In genomic region chr9:3244963-3245653, GRCh38 we compare ENCODE assay signal across 11 cellular contexts.
DNase-seq lines count a peak whose midpoint lies in the region; ATAC-seq, FAIRE-seq and TF ChIP-seq lines count a peak whose summit lies in the region.
"Had no signal": no experiment of that assay in that cellular context is flagged by ENCODE, and none has a peak within 500 bp of the region (broad histone marks: within the 10 kb centered on the region; RNA-seq: fewer than 3 reads in every experiment).

No MANE protein-coding gene starts in this region.

- no peaks in the 10 kb centered on the region for H3K9me3 ChIP-seq in kidney (ENCODE audit: control insufficient read depth in 1 of 2, low read length in 2 of 2)
- H3K9me3 ChIP-seq: MG63, SJSA1 had no signal

- no peak overlapping the region for H3K27ac ChIP-seq in kidney (ENCODE audit: low read depth in 2 of 2, low read length in 2 of 2)
- H3K27ac ChIP-seq: SJSA1 had no signal

- intact Hi-C loops in activated B cell treated with CpG ODN at 0.5 μM for 24 hours (cut with micrococcal nuclease) (loop anchor here (10.0 kb wide), 2 partner anchors 60 to 410 kb away; no protein-coding TSS in a partner anchor), kidney (cut with DNase I) (no loop called here)

- H3K4me1 ChIP-seq in kidney (ENCODE audit: control insufficient read depth in 1 of 2, insufficient read depth in 1 of 2, low read depth in 1 of 2, low read length in 2 of 2), result no peaks in the 10 kb centered on the region
- H3K4me1 ChIP-seq: SJSA1 had no signal

- in situ Hi-C loops in GM13977 (cut with MboI; ENCODE audit: low pct_unique_long_range_greater_than_20kb, low sequenced_read_pairs, unreplicated experiment), result no loop called here

- no peak overlapping the region for H3K9ac ChIP-seq in kidney (ENCODE audit: low read length in 2 of 2)

- no peak overlapping the region for H3K4me3 Mint-ChIP-seq in activated B cell treated with CpG ODN at 0.5 μM for 24 hours

- H3K4me3 ChIP-seq in kidney (ENCODE audit: low read length in 2 of 2), result no peak overlapping the region
- H3K4me3 ChIP-seq: MG63, SJSA1 had no signal

- POLR2A ChIA-PET in activated B cell treated with CpG ODN at 0.5 μM for 24 hours (lab: Charles Lee), result no interaction called here

- H3K27me3 Mint-ChIP-seq in activated B cell treated with CpG ODN at 0.5 μM for 24 hours, result no peaks in the 10 kb centered on the region

- peaks cover 0 to 3% of the 10 kb centered on the region in 2 donors for H3K36me3 ChIP-seq in kidney (ENCODE audit: control insufficient read depth in 1 of 2, insufficient read depth in 2 of 2, low read length in 2 of 2)
- H3K36me3 ChIP-seq: MG63, SJSA1 had no signal

- H3K27ac Mint-ChIP-seq in activated B cell treated with CpG ODN at 0.5 μM for 24 hours, result peak overlapping the region; percentile 15

- peaks cover 44% of the 10 kb centered on the region for H3K36me3 Mint-ChIP-seq in activated B cell treated with CpG ODN at 0.5 μM for 24 hours (ENCODE audit: low read depth)

- H3K9me3 Mint-ChIP-seq in activated B cell treated with CpG ODN at 0.5 μM for 24 hours, result no peaks in the 10 kb centered on the region

- no peak for FAIRE-seq in kidney (lab: Jason Lieb, UNC)
- FAIRE-seq: colon had no signal

- H3K4me1 Mint-ChIP-seq in activated B cell treated with CpG ODN at 0.5 μM for 24 hours, result peaks cover 4% of the 10 kb centered on the region

- DNase-seq in GM13977 (ENCODE audit: low spot score) (peak; percentile 19), activated B cell treated with CpG ODN at 0.5 μM for 24 hours (no peak), HuH-7.5 (ENCODE audit: low spot score) (no peak), occipital lobe (lab: John Stamatoyannopoulos, UW) (no peak), kidney (no peak), cerebellar cortex (ENCODE audit: low spot score) (no peak)
- DNase-seq: MG63 had no signal

- TF ChIP-seq CTCF in GM13977 (IDR thresholded peaks at IDR 0.05; ENCODE audit: extremely low read depth, insufficient read depth, missing control alignments) (no peak), activated B cell treated with CpG ODN at 0.5 μM for 24 hours (IDR thresholded peaks at IDR 0.05) (no peak), kidney (IDR thresholded peaks at IDR 0.05; ENCODE audit: borderline replicate concordance, extremely low read depth, insufficient read depth) (no peak)

- CTCF ChIA-PET in activated B cell treated with CpG ODN at 0.5 μM for 24 hours (lab: Charles Lee), result interaction anchor here (7.8 kb wide), 1 partner anchor 197 kb away, joined by 136 read pairs; no protein-coding TSS in a partner anchor

- peak; percentile 50 for ATAC-seq in GM21367 (IDR thresholded peaks at IDR 0.05; ENCODE audit: unreplicated experiment)
- ATAC-seq in HG03342 (IDR thresholded peaks at IDR 0.05; ENCODE audit: unreplicated experiment), result peak; percentile 60
- ATAC-seq in activated B cell treated with CpG ODN at 0.5 μM for 24 hours (ENCODE audit: low read depth), result peak; percentile 77
